Comparison of ENCODE assay signal across 28 cellular contexts in genomic region chr1:204640578-204640977, GRCh38. TPM values are rescaled to one million over a fixed set of nuclear protein-coding genes. Genes with fewer than 3 reads are reported as not detected.
"Had no signal": no experiment of that assay in that cellular context is flagged by ENCODE, and none has a peak within 500 bp of the region (broad histone marks: within the 10 kb centered on the region; RNA-seq: fewer than 3 reads in every experiment).

No MANE protein-coding gene starts in this region.

- H3K36me3 Mint-ChIP-seq: mesothelial cell of epicardium, naive B cell had no signal

- H3K36me3 ChIP-seq: gastroesophageal sphincter, sigmoid colon, stomach, suprapubic skin, tibial artery had no signal

- H3K9me3 ChIP-seq: gastroesophageal sphincter, sigmoid colon, suprapubic skin, tibial artery had no signal

- ATAC-seq: activated CD8-positive, alpha-beta T cell treated with anti-CD3 and anti-CD28 coated beads for 36 hours; activated T-cell treated with anti-CD3 and anti-CD28 coated beads, Interleukin-2, amount 50 U/mL, for 4 hours; activated T-helper 17 cell treated with anti-CD3 and anti-CD28 coated beads, Interleukin-2, amount 50 U/mL, for 72 hours; effector memory CD8-positive, alpha-beta T cell; gastroesophageal sphincter; left ventricle myocardium superior; stimulated activated naive B cell treated with anti-CD40 and anti-IgM and Interleukin-4, amounts not matched to agents 10 μg/mL and 1 μg/mL and 100 μg/mL, for 72 hours had no signal

- H3K4me3 Mint-ChIP-seq: activated B cell treated with CpG ODN at 0.5 μM for 24 hours; activated CD8-positive, alpha-beta T cell treated with anti-CD3 and anti-CD28 coated beads for 36 hours; activated T-cell treated with anti-CD3 and anti-CD28 coated beads, Interleukin-2, amount 50 U/mL, for 4 hours; activated T-helper 17 cell treated with anti-CD3 and anti-CD28 coated beads, Interleukin-2, amount 50 U/mL, for 72 hours; effector memory CD8-positive, alpha-beta T cell; mesothelial cell of epicardium; naive B cell; stimulated activated naive B cell treated with anti-CD40 and anti-IgM and Interleukin-4, amounts not matched to agents 10 μg/mL and 1 μg/mL and 100 μg/mL, for 72 hours had no signal

- DNase-seq: activated B cell treated with CpG ODN at 0.5 μM for 24 hours; activated CD4-positive, alpha-beta T cell treated with anti-CD3 and anti-CD28 coated beads, Interleukin-2, amount 50 U/mL, for 1 hour; activated CD8-positive, alpha-beta T cell treated with anti-CD3 and anti-CD28 coated beads for 36 hours; activated gamma-delta T cell treated with Interleukin-2 at 50 U/mL for 16 hours; activated naive CD4-positive, alpha-beta T cell treated with anti-CD3 and anti-CD28 coated beads, Interleukin-2, amount 50 U/mL, for 16 hours; activated T-cell treated with anti-CD3 and anti-CD28 coated beads, Interleukin-2, amount 50 U/mL, for 4 hours; amniotic stem cell; caudate nucleus; cortex of kidney; effector memory CD8-positive, alpha-beta T cell; islet precursor cell; left ventricle myocardium superior; naive B cell; retina; sigmoid colon; stimulated activated CD4-positive, alpha-beta T cell treated with anti-CD3 and anti-CD28 coated beads, Interleukin-15, amount 100 ng/mL, for 24 hours; stimulated activated CD4-positive, alpha-beta T cell treated with anti-CD3 and anti-CD28 coated beads, Interleukin-2, amount 100 ng/mL, for 24 hours; stimulated activated naive B cell treated with anti-CD40 and anti-IgM and Interleukin-4, amounts not matched to agents 10 μg/mL and 1 μg/mL and 100 μg/mL, for 72 hours; stomach; T-helper 2 cell; tibial artery had no signal

- H3K27ac Mint-ChIP-seq: activated B cell treated with CpG ODN at 0.5 μM for 24 hours; activated CD8-positive, alpha-beta T cell treated with anti-CD3 and anti-CD28 coated beads for 36 hours; activated T-helper 17 cell treated with anti-CD3 and anti-CD28 coated beads, Interleukin-2, amount 50 U/mL, for 72 hours; effector memory CD8-positive, alpha-beta T cell; mesothelial cell of epicardium; stimulated activated naive B cell treated with anti-CD40 and anti-IgM and Interleukin-4, amounts not matched to agents 10 μg/mL and 1 μg/mL and 100 μg/mL, for 72 hours had no signal

- H3K27me3 ChIP-seq: gastroesophageal sphincter, hepatocyte, sigmoid colon had no signal

- H3K9me3 Mint-ChIP-seq: activated B cell treated with CpG ODN at 0.5 μM for 24 hours; activated CD8-positive, alpha-beta T cell treated with anti-CD3 and anti-CD28 coated beads for 36 hours; activated T-cell treated with anti-CD3 and anti-CD28 coated beads, Interleukin-2, amount 50 U/mL, for 4 hours; activated T-helper 17 cell treated with anti-CD3 and anti-CD28 coated beads, Interleukin-2, amount 50 U/mL, for 72 hours; effector memory CD8-positive, alpha-beta T cell; mesothelial cell of epicardium had no signal

- H3K4me3 ChIP-seq: gastroesophageal sphincter, hepatocyte, sigmoid colon, smooth muscle cell, stomach, suprapubic skin, tibial artery had no signal

- H3K27ac ChIP-seq: gastroesophageal sphincter, hepatocyte, sigmoid colon, stomach, suprapubic skin, tibial artery had no signal

- H3K4me1 Mint-ChIP-seq: activated B cell treated with CpG ODN at 0.5 μM for 24 hours; activated T-helper 17 cell treated with anti-CD3 and anti-CD28 coated beads, Interleukin-2, amount 50 U/mL, for 72 hours; naive B cell; stimulated activated naive B cell treated with anti-CD40 and anti-IgM and Interleukin-4, amounts not matched to agents 10 μg/mL and 1 μg/mL and 100 μg/mL, for 72 hours had no signal

RNA-seq across cellular contexts. Expression of gene LRRN2, which starts 45.0 kb away (rescaled TPM):
- total RNA-seq: activated B cell treated with CpG ODN at 0.5 μM for 24 hours; activated CD8-positive, alpha-beta T cell treated with anti-CD3 and anti-CD28 coated beads for 36 hours; activated T-cell treated with anti-CD3 and anti-CD28 coated beads, Interleukin-2, amount 50 U/mL, for 4 hours; activated T-helper 17 cell treated with anti-CD3 and anti-CD28 coated beads, Interleukin-2, amount 50 U/mL, for 72 hours; fibroblast of lung had no signal
